Comparison of ENCODE assay signal across 8 cellular contexts in the genomic region with DNA sequence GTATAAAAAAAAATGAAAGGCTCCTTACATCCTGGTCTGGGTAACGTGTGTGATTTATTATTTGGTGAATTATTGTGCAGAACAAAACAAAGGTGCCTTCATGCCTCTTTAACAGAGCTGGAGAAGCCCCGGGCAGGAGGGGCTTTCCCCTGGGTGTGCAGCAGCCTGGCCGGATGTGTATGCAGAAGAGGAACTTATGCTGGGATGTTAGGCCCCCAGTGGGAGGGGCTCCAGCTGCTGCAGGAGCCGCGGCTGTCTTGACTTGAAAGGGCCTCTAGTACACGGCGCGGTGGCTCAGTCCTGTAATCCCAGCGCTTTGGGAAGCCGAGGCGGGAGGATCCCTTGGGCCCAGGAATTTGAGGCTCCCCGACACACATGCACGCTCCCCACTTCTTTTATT. TPM values are rescaled to one million over a fixed set of nuclear protein-coding genes. Genes with fewer than 3 reads are reported as not detected.
DNase-seq lines count a peak whose midpoint lies in the region; ATAC-seq, FAIRE-seq and TF ChIP-seq lines count a peak whose summit lies in the region.

No MANE protein-coding gene starts in this region.

- no peak overlapping the region for H3K4me3 ChIP-seq in pancreas

- WGBS in pancreas, 2 donors: 27 to 48% methylated on average over 13 of the region's 13 CpGs

- TF ChIP-seq CTCF in pancreas (IDR thresholded peaks at IDR 0.05): no peak

- no peaks in the 10 kb centered on the region for H3K27me3 Mint-ChIP-seq in activated naive CD8-positive, alpha-beta T cell

- H3K27me3 ChIP-seq in pancreas: peaks cover 0 to 8% (median 0%) of the 10 kb centered on the region in 4 donors

- ATAC-seq in Right ventricle myocardium superior (ENCODE audit: poor library complexity) (peak; percentile 43), Right ventricle myocardium inferior (no peak), HG03139 (IDR thresholded peaks at IDR 0.05; ENCODE audit: unreplicated experiment) (peak; percentile 98), pancreas (peak in 3 of 4 donors; percentile 50 to 77 (median 68))

- no peaks in the 10 kb centered on the region for H3K9me3 Mint-ChIP-seq in activated naive CD8-positive, alpha-beta T cell (ENCODE audit: low read depth)

- intact Hi-C loops in Right ventricle myocardium superior (cut with DNase I): loop anchor here (2.0 kb wide), 1 partner anchor 28 kb away; no protein-coding TSS in a partner anchor
- intact Hi-C loops in Right ventricle myocardium inferior (cut with DNase I): no loop called here
- intact Hi-C loops in pancreas (cut with DNase I): no loop called here

- peak overlapping the region; percentile 65 for H3K4me3 Mint-ChIP-seq in activated naive CD8-positive, alpha-beta T cell

- no peaks in the 10 kb centered on the region for H3K4me1 ChIP-seq in pancreas

- H3K4me1 Mint-ChIP-seq in activated naive CD8-positive, alpha-beta T cell (ENCODE audit: low read depth): peaks cover 26% of the 10 kb centered on the region

- peak; percentile 62 for DNase-seq in Right ventricle myocardium superior
- no peak for DNase-seq in Right ventricle myocardium inferior (ENCODE audit: missing footprints)
- DNase-seq in SW480 (ENCODE audit: low spot score): peak; percentile 23
- peak in 1 of 6 donors; percentile 34 for DNase-seq in pancreas
- DNase-seq in NCI-H2081 treated with DMSO at 0.1 percent for 48 hours (lab: John Stamatoyannopoulos, UW): no peak
- DNase-seq in iPS-NIHi11 (ENCODE audit: low spot score): no peak

- no peak for FAIRE-seq in pancreas (lab: Jason Lieb, UNC)

- H3K27ac Mint-ChIP-seq in activated naive CD8-positive, alpha-beta T cell: peak overlapping the region; percentile 59

- no peaks in the 10 kb centered on the region for H3K9me3 ChIP-seq in pancreas

- H3K27ac ChIP-seq in pancreas: no peak overlapping the region

- no peaks in the 10 kb centered on the region for H3K36me3 ChIP-seq in pancreas

- H3K36me3 Mint-ChIP-seq in activated naive CD8-positive, alpha-beta T cell: no peaks in the 10 kb centered on the region

RNA-seq across cellular contexts. Expression of gene CCNQ, which starts 16.0 kb away (rescaled TPM):
- total RNA-seq in Right ventricle myocardium superior (40.7 TPM), Right ventricle myocardium inferior (42.6 TPM), pancreas (10 to 100 TPM in 1 of 6 donors, 1 to 10 TPM in 5; 6.7 to 10.6 (median 8.1) TPM)
- 10 to 100 TPM; 26.3 to 32.1 TPM for polyA plus RNA-seq in pancreas

Comparison
In these comparisons a context has a peak if more than half of its experiments do, and no peak if none do; other contexts are left out.
1. DNase-seq: peak in Right ventricle myocardium superior (single experiment) and SW480 (single experiment); none in Right ventricle myocardium inferior (single experiment), NCI-H2081 treated with DMSO at 0.1 percent for 48 hours (single experiment) and iPS-NIHi11 (single experiment).